Comparison of ENCODE assay signal across 8 cellular contexts in the genomic region with DNA sequence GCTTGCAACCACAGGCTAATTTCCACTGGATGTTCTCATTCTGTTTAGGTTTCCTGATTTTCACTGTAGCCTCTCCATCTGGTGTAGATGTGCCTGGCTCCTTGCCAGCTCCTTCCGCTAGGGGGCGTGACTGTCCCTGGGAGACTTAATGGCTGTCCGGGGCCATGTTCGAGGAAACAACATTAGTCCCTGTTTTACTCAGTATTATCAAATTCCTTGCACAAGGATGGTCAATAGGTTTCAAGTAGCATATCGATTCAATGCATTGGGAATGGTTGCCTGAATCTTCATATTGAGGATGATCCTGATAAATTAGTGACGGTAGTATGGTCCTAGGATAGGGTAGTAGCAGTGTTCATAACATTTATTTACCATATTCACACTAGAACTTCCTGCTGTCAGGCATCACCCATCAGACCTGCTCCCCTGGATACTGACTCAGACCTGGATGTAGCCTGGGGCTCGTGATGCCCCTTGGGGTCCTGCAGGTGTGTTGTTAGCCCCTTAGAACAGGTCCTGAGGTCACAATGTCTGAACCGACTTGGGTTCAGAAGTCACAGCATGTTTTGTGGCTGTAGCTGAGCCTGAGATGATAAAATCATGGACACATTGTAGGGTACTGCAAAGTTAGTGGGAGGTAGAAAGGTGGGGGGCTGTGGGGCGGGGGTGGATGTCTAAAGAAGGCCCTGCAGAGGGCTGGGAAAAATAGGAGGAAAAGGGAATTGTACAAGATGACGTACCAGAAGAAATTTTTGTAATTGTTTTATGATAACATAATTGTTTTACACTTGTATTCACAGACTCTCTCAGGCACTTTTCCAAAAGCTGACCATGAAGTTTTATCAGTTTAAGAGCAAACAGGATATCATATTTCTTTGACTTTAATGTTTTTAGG. TPM values are rescaled to one million over a fixed set of nuclear protein-coding genes. Genes with fewer than 3 reads are reported as not detected.
DNase-seq lines count a peak whose midpoint lies in the region; ATAC-seq, FAIRE-seq and TF ChIP-seq lines count a peak whose summit lies in the region.

No MANE protein-coding gene starts in this region.

- peak overlapping the region; percentile 19 for H3K4me2 ChIP-seq in parathyroid adenoma (ENCODE audit: low read length)

- peaks cover 8% of the 10 kb centered on the region for H3K4me1 ChIP-seq in parathyroid adenoma

- H3K4me1 Mint-ChIP-seq in activated CD4-positive, alpha-beta T cell treated with anti-CD3 and anti-CD28 coated beads, Interleukin-2, amount 10 ng/mL, durations not matched to agents 24 days and 14 days: peaks cover 8% of the 10 kb centered on the region

- TF ChIP-seq CTCF in D721Med (IDR thresholded peaks at IDR 0.05; ENCODE audit: insufficient read depth, missing control alignments) (peak; percentile 24), LNCaP clone FGC (IDR thresholded peaks at IDR 0.05; ENCODE audit: control insufficient read depth, extremely low read depth, insufficient read depth) (peak; percentile 25; the same call in 1 of the 2 replicates), parathyroid adenoma (IDR thresholded peaks at IDR 0.05) (peak; percentile 25)

- no peaks in the 10 kb centered on the region for H3K9me3 ChIP-seq in parathyroid adenoma (ENCODE audit: control insufficient read depth, low read length)

- no peaks in the 10 kb centered on the region for H3K36me3 ChIP-seq in parathyroid adenoma (ENCODE audit: control insufficient read depth, insufficient read depth, low read length)

- H3K4me3 Mint-ChIP-seq in activated CD4-positive, alpha-beta T cell treated with anti-CD3 and anti-CD28 coated beads, Interleukin-2, amount 10 ng/mL, durations not matched to agents 24 days and 14 days: no peak overlapping the region

- no peaks in the 10 kb centered on the region for H3K27me3 ChIP-seq in parathyroid adenoma (ENCODE audit: control insufficient read depth, insufficient read depth, low read length)

- ATAC-seq in GM19324 (IDR thresholded peaks at IDR 0.05; ENCODE audit: low FRiP score, unreplicated experiment): no peak

- DNase-seq in D721Med (ENCODE audit: insufficient read length, low spot score): no peak
- no peak for DNase-seq in LNCaP clone FGC (ENCODE audit: low read depth)
- DNase-seq in activated CD4-positive, alpha-beta T cell treated with anti-CD3 and anti-CD28 coated beads, Interleukin-2, amount 10 ng/mL, durations not matched to agents 24 days and 14 days: peak; percentile 83
- DNase-seq in erythroblast (lab: John Stamatoyannopoulos, UW): peak; percentile 67 to 68
- no peak for DNase-seq in NCI-H2107 treated with DMSO at 0.1 percent for 48 hours (lab: John Stamatoyannopoulos, UW; ENCODE audit: unreplicated experiment)
- DNase-seq in midbrain (lab: John Stamatoyannopoulos, UW): no peak

- intact Hi-C loops in activated CD4-positive, alpha-beta T cell treated with anti-CD3 and anti-CD28 coated beads, Interleukin-2, amount 10 ng/mL, durations not matched to agents 24 days and 14 days (cut with micrococcal nuclease): no loop called here

- H3K36me3 Mint-ChIP-seq in activated CD4-positive, alpha-beta T cell treated with anti-CD3 and anti-CD28 coated beads, Interleukin-2, amount 10 ng/mL, durations not matched to agents 24 days and 14 days (ENCODE audit: low read depth): no peaks in the 10 kb centered on the region

- H3K27ac Mint-ChIP-seq in activated CD4-positive, alpha-beta T cell treated with anti-CD3 and anti-CD28 coated beads, Interleukin-2, amount 10 ng/mL, durations not matched to agents 24 days and 14 days: no peak overlapping the region

- H3K79me2 ChIP-seq in parathyroid adenoma: no peaks in the 10 kb centered on the region

- FAIRE-seq in D721Med (lab: Jason Lieb, UNC): no peak

- no peak overlapping the region for H3K9ac ChIP-seq in parathyroid adenoma

- no peaks in the 10 kb centered on the region for H3K27me3 Mint-ChIP-seq in activated CD4-positive, alpha-beta T cell treated with anti-CD3 and anti-CD28 coated beads, Interleukin-2, amount 10 ng/mL, durations not matched to agents 24 days and 14 days

- H3K27ac ChIP-seq in parathyroid adenoma: no peak overlapping the region

- H3K4me3 ChIP-seq in LNCaP clone FGC (ENCODE audit: low read depth, low read length) (no peak overlapping the region), parathyroid adenoma (ENCODE audit: low read depth, low read length) (no peak overlapping the region)

- no peaks in the 10 kb centered on the region for H3K9me3 Mint-ChIP-seq in activated CD4-positive, alpha-beta T cell treated with anti-CD3 and anti-CD28 coated beads, Interleukin-2, amount 10 ng/mL, durations not matched to agents 24 days and 14 days

- TF ChIP-seq POLR2A in erythroblast (IDR thresholded peaks at IDR 0.05; ENCODE audit: low read length): no peak

- H2AFZ ChIP-seq in parathyroid adenoma: peak overlapping the region; percentile 73

RNA-seq across cellular contexts. Expression of a gene that starts 8.9 kb away (rescaled TPM):
- total RNA-seq in activated CD4-positive, alpha-beta T cell treated with anti-CD3 and anti-CD28 coated beads, Interleukin-2, amount 10 ng/mL, durations not matched to agents 24 days and 14 days: 13.1 and 14.2 TPM in 2 replicates

Comparison
In these comparisons a context has a peak if more than half of its experiments do, and no peak if none do; other contexts are left out.
1. DNase-seq: peak in activated CD4-positive, alpha-beta T cell treated with anti-CD3 and anti-CD28 coated beads, Interleukin-2, amount 10 ng/mL, durations not matched to agents 24 days and 14 days (single experiment) and erythroblast (2 of 2); none in D721Med (single experiment), LNCaP clone FGC (single experiment), NCI-H2107 treated with DMSO at 0.1 percent for 48 hours (single experiment) and midbrain (single experiment).
2. Peak in every context shown above with its lines, with median percentiles within 50 percentile points of each other: CTCF ChIP-seq.